In the genomic region with DNA sequence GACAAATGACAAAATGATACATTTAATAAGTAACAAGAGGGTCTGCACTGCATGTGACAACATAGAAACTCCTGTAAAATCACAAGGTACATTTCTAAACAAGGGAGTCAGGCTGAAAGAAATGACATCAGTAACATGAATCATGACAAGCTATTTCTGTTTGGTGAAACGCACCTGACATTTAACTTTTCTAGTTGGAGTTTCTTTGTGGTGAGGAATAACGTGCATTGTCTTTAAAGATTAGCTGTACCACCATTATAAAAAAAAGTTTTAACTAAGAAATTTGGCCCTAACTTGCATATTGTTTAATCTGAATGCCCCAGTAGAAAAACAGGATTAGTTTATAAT, we compare ENCODE assay signal across 10 cellular contexts.
A peak's percentile ranks its signal among the peaks of the same experiment; 100 is the strongest.
DNase-seq lines count a peak whose midpoint lies in the region; ATAC-seq and TF ChIP-seq lines count a peak whose summit lies in the region.
"Had no signal": no experiment of that assay in that cellular context is flagged by ENCODE, and none has a peak within 500 bp of the region (broad histone marks: within the 10 kb centered on the region; RNA-seq: fewer than 3 reads in every experiment).

No MANE protein-coding gene starts in this region.

- CTCF ChIA-PET in activated naive CD4-positive, alpha-beta T cell treated with anti-CD3 and anti-CD28 coated beads, Interleukin-2, amount 10 ng/mL, durations not matched to agents 7 days and 5 days (lab: Charles Lee): interaction anchor here (0.8 to 1.4 kb wide), 2 partner anchors 52 to 572 kb away, joined by 3 read pairs; no protein-coding TSS in a partner anchor

- no peaks in the 10 kb centered on the region for H3K9me3 Mint-ChIP-seq in activated naive CD4-positive, alpha-beta T cell treated with anti-CD3 and anti-CD28 coated beads, Interleukin-2, amount 10 ng/mL, durations not matched to agents 7 days and 5 days
- H3K9me3 Mint-ChIP-seq in activated naive CD4-positive, alpha-beta T cell treated with anti-CD3 and anti-CD28 coated beads, Interleukin-2, amount 50 U/mL, for 72 hours: no peaks in the 10 kb centered on the region

- peak; percentile 62 for ATAC-seq in HG03095 (IDR thresholded peaks at IDR 0.05; ENCODE audit: unreplicated experiment)
- peak; percentile 65 to 80 for ATAC-seq in activated naive CD4-positive, alpha-beta T cell treated with anti-CD3 and anti-CD28 coated beads, Interleukin-2, amount 50 U/mL, for 72 hours
- ATAC-seq in upper lobe of right lung: no peak

- H3K4me3 ChIP-seq in upper lobe of right lung: no peak overlapping the region
- H3K4me3 ChIP-seq in ascending aorta: no peak overlapping the region

- peak overlapping the region; percentile 4 for H3K27ac ChIP-seq in upper lobe of right lung
- no peak overlapping the region for H3K27ac ChIP-seq in ascending aorta

- H3K27me3 ChIP-seq in upper lobe of right lung (no peaks in the 10 kb centered on the region), ascending aorta (no peaks in the 10 kb centered on the region)
- H3K27me3 ChIP-seq: BE2C had no signal

- H3K36me3 ChIP-seq in upper lobe of right lung: no peaks in the 10 kb centered on the region
- peaks cover 0 to 30% of the 10 kb centered on the region in 2 donors for H3K36me3 ChIP-seq in ascending aorta
- H3K36me3 ChIP-seq: BE2C had no signal

- H3K9me3 ChIP-seq in upper lobe of right lung: no peaks in the 10 kb centered on the region
- H3K9me3 ChIP-seq in ascending aorta: no peaks in the 10 kb centered on the region
- H3K9me3 ChIP-seq: BE2C had no signal

- peaks cover 13% of the 10 kb centered on the region for H3K4me1 ChIP-seq in upper lobe of right lung
- H3K4me1 ChIP-seq in ascending aorta: peaks cover 0 to 7% of the 10 kb centered on the region in 2 donors

- peak overlapping the region; percentile 25 for H3K4me3 Mint-ChIP-seq in activated naive CD4-positive, alpha-beta T cell treated with anti-CD3 and anti-CD28 coated beads, Interleukin-2, amount 10 ng/mL, durations not matched to agents 7 days and 5 days

- DNase-seq in activated naive CD4-positive, alpha-beta T cell treated with anti-CD3 and anti-CD28 coated beads, Interleukin-2, amount 10 ng/mL, durations not matched to agents 7 days and 5 days: no peak
- no peak for DNase-seq in activated naive CD4-positive, alpha-beta T cell treated with anti-CD3 and anti-CD28 coated beads, Interleukin-2, amount 50 U/mL, for 16 hours
- no peak for DNase-seq in activated naive CD4-positive, alpha-beta T cell treated with anti-CD3 and anti-CD28 coated beads, Interleukin-2, amount 50 U/mL, for 72 hours (ENCODE audit: low spot score in 2 of 2)
- DNase-seq in upper lobe of right lung: no peak
- no peak for DNase-seq in ascending aorta (ENCODE audit: low spot score in 2 of 2)
- no peak for DNase-seq in NCI-H128 (lab: John Stamatoyannopoulos, UW; ENCODE audit: unreplicated experiment)
- DNase-seq in activated CD8-positive, alpha-beta memory T cell treated with anti-CD3 and anti-CD28 coated beads for 24 hours: no peak
- DNase-seq: BE2C, NCI-H526 had no signal

- peaks cover 44% of the 10 kb centered on the region for H3K36me3 Mint-ChIP-seq in activated naive CD4-positive, alpha-beta T cell treated with anti-CD3 and anti-CD28 coated beads, Interleukin-2, amount 10 ng/mL, durations not matched to agents 7 days and 5 days
- peaks cover 0 to 15% of the 10 kb centered on the region in 2 donors for H3K36me3 Mint-ChIP-seq in activated naive CD4-positive, alpha-beta T cell treated with anti-CD3 and anti-CD28 coated beads, Interleukin-2, amount 50 U/mL, for 72 hours

- no peak for TF ChIP-seq CTCF in upper lobe of right lung (IDR thresholded peaks at IDR 0.05)
- TF ChIP-seq CTCF in ascending aorta (IDR thresholded peaks at IDR 0.05): no peak

- peak overlapping the region; percentile 94 for H3K27ac Mint-ChIP-seq in activated naive CD4-positive, alpha-beta T cell treated with anti-CD3 and anti-CD28 coated beads, Interleukin-2, amount 10 ng/mL, durations not matched to agents 7 days and 5 days
- peak overlapping the region; percentile 84 to 91 for H3K27ac Mint-ChIP-seq in activated naive CD4-positive, alpha-beta T cell treated with anti-CD3 and anti-CD28 coated beads, Interleukin-2, amount 50 U/mL, for 72 hours

- no peaks in the 10 kb centered on the region for H3K27me3 Mint-ChIP-seq in activated naive CD4-positive, alpha-beta T cell treated with anti-CD3 and anti-CD28 coated beads, Interleukin-2, amount 10 ng/mL, durations not matched to agents 7 days and 5 days

- peaks cover 52% of the 10 kb centered on the region for H3K4me1 Mint-ChIP-seq in activated naive CD4-positive, alpha-beta T cell treated with anti-CD3 and anti-CD28 coated beads, Interleukin-2, amount 10 ng/mL, durations not matched to agents 7 days and 5 days

- intact Hi-C loops in upper lobe of right lung (cut with DNase I) (no loop called here), ascending aorta (cut with DNase I) (no loop called here)
